ENCODE assay signal across 8 cellular contexts in genomic region chr2:55771612-55772011, GRCh38.
DNase-seq lines count a peak whose midpoint lies in the region; ATAC-seq and TF ChIP-seq lines count a peak whose summit lies in the region.

No MANE protein-coding gene starts in this region.

- no peak for TF ChIP-seq POLR2A in esophagus muscularis mucosa (IDR thresholded peaks at IDR 0.05; ENCODE audit: low read depth)

- WGBS in esophagus muscularis mucosa: 18% methylated on average over 2 of the region's 2 CpGs

- intact Hi-C loops in esophagus muscularis mucosa (cut with DNase I): no loop called here

- peak; percentile 55 for DNase-seq in NCI-H2107 treated with DMSO at 0.1 percent for 48 hours (lab: John Stamatoyannopoulos, UW; ENCODE audit: unreplicated experiment)
- DNase-seq in NCI-H2107 (lab: John Stamatoyannopoulos, UW): no peak
- peak; percentile 46 for DNase-seq in NCI-H748 (lab: John Stamatoyannopoulos, UW; ENCODE audit: unreplicated experiment)
- no peak for DNase-seq in esophagus muscularis mucosa (ENCODE audit: extremely low spot score)
- DNase-seq in 8988T: no peak

- H3K4me2 ChIP-seq in skeletal muscle satellite cell (ENCODE audit: low read length): no peak overlapping the region

- H3K9ac ChIP-seq in skeletal muscle satellite cell (ENCODE audit: low read depth, low read length): peak overlapping the region; percentile 38

- H3K4me1 ChIP-seq in esophagus muscularis mucosa (no peaks in the 10 kb centered on the region), skeletal muscle satellite cell (ENCODE audit: control insufficient read depth, insufficient read depth, low read length) (peaks cover 10% of the 10 kb centered on the region)

- H3K27ac ChIP-seq in esophagus muscularis mucosa (replicated peaks in 1 of 4): no peak overlapping the region

- ATAC-seq in GM19023 (IDR thresholded peaks at IDR 0.05; ENCODE audit: unreplicated experiment) (no peak), HG03097 (IDR thresholded peaks at IDR 0.05; ENCODE audit: low FRiP score, unreplicated experiment) (no peak)

- TF ChIP-seq EP300 in esophagus muscularis mucosa (IDR thresholded peaks at IDR 0.05): no peak

- H3K36me3 ChIP-seq in esophagus muscularis mucosa (no peaks in the 10 kb centered on the region), skeletal muscle satellite cell (ENCODE audit: insufficient read depth, low read length) (no peaks in the 10 kb centered on the region)

- H3K4me3 ChIP-seq in esophagus muscularis mucosa (no peak overlapping the region), skeletal muscle satellite cell (ENCODE audit: low read length) (no peak overlapping the region)

- H3K9me3 ChIP-seq in esophagus muscularis mucosa (no peaks in the 10 kb centered on the region), skeletal muscle satellite cell (replicated peaks; ENCODE audit: low read length) (no peaks in the 10 kb centered on the region)

- no peaks in the 10 kb centered on the region for H3K27me3 ChIP-seq in esophagus muscularis mucosa
- no peaks in the 10 kb centered on the region for H3K27me3 ChIP-seq in skeletal muscle satellite cell (ENCODE audit: control insufficient read depth, insufficient read depth, low read length)

- peak; percentile 41 to 52 (median 47) for TF ChIP-seq CTCF in esophagus muscularis mucosa (IDR thresholded peaks at IDR 0.05)

Comparison
In these comparisons a context has a peak if more than half of its experiments do, and no peak if none do; other contexts are left out.
1. DNase-seq: peak in NCI-H2107 treated with DMSO at 0.1 percent for 48 hours (single experiment) and NCI-H748 (single experiment); none in NCI-H2107 (single experiment), esophagus muscularis mucosa (single experiment) and 8988T (single experiment).